1 cellular context compared by ENCODE assay signal in the genomic region with DNA sequence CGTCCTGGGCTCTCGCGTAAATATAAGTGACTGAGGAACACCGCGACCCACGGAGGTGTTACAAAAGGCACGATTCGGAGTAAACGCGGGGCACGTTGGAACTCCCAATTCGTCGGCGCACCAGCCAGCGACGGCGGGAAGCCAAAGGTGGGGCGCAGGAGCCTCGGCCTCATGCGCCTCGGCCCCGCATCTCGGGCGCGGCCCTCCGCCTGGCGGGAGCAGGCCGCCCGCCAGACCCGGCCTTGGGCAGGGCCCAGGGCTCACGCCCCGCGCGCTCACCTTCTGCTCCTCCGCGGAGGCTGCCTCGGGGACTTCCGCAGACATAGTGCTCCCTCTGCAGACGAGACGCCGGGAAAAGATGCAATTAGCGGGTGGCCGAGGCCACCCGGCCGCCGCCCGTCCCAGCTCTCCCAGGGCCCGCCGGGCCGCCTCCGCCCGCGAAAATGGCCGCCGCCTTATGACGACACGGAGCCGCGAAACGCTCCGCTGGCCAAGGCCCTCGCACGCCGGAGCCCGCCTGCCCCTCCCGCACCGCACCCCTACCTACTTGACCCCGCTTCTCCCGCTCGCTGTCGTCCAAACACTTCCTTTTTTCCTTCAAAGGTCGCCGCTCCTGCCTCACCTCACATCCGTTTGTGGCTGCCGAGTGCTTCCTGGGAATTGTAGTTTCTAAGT.
A peak's percentile ranks its signal among the peaks of the same experiment; 100 is the strongest.
TF ChIP-seq lines count a peak whose summit lies in the region.

A gene with protein sequence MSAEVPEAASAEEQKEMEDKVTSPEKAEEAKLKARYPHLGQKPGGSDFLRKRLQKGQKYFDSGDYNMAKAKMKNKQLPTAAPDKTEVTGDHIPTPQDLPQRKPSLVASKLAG (minus strand): TSS at position 462 of the 675 bp plus-strand sequence. CDS start 138 bp downstream, at position 324.

TF ChIP-seq in HepG2, 621 proteins besides CTCF, POLR2A, EP300 and RAD21 (continued from another document):
- TF ChIP-seq ZNF142 (CRISPR knock-in tag; IDR thresholded peaks at IDR 0.05) (peak; percentile 92), CBX1 (IDR thresholded peaks at IDR 0.05; ENCODE audit: low read depth) (no peak), NFAT5 (CRISPR knock-in tag; IDR thresholded peaks at IDR 0.05) (peak; percentile 90; the same call in 1 of the 2 replicates), ZNF460 (CRISPR knock-in tag; IDR thresholded peaks at IDR 0.05; ENCODE audit: borderline replicate concordance) (no peak; the same call in 1 of the 2 replicates), ZBTB3 (CRISPR knock-in tag; IDR thresholded peaks at IDR 0.05; ENCODE audit: borderline replicate concordance, low read depth) (no peak), GABPA (IDR thresholded peaks at IDR 0.05; ENCODE audit: low read depth, low read length) (peak; percentile 89), GABPA (CRISPR knock-in tag; IDR thresholded peaks at IDR 0.05; ENCODE audit: low read depth) (peak; percentile 97), AKAP8 (CRISPR knock-in tag; IDR thresholded peaks at IDR 0.05) (no peak), ZNF841 (CRISPR knock-in tag; IDR thresholded peaks at IDR 0.05; ENCODE audit: borderline replicate concordance) (no peak), REL (CRISPR knock-in tag; conservative IDR thresholded peaks at IDR 0.05) (peak; percentile 72; the same call in 1 of the 2 replicates), ZNF207 (IDR thresholded peaks at IDR 0.05; ENCODE audit: borderline replicate concordance) (no peak), HNF4G (IDR thresholded peaks at IDR 0.05; ENCODE audit: borderline replicate concordance, low read depth, low read length) (no peak), HNF4G (CRISPR knock-in tag; IDR thresholded peaks at IDR 0.05; ENCODE audit: borderline replicate concordance, low read depth) (0 out of 2 replicates have a peak, but pooled peaks have one; percentile 3), MATR3 (CRISPR knock-in tag; IDR thresholded peaks at IDR 0.05) (no peak)
- TF ChIP-seq, protein P1, sequence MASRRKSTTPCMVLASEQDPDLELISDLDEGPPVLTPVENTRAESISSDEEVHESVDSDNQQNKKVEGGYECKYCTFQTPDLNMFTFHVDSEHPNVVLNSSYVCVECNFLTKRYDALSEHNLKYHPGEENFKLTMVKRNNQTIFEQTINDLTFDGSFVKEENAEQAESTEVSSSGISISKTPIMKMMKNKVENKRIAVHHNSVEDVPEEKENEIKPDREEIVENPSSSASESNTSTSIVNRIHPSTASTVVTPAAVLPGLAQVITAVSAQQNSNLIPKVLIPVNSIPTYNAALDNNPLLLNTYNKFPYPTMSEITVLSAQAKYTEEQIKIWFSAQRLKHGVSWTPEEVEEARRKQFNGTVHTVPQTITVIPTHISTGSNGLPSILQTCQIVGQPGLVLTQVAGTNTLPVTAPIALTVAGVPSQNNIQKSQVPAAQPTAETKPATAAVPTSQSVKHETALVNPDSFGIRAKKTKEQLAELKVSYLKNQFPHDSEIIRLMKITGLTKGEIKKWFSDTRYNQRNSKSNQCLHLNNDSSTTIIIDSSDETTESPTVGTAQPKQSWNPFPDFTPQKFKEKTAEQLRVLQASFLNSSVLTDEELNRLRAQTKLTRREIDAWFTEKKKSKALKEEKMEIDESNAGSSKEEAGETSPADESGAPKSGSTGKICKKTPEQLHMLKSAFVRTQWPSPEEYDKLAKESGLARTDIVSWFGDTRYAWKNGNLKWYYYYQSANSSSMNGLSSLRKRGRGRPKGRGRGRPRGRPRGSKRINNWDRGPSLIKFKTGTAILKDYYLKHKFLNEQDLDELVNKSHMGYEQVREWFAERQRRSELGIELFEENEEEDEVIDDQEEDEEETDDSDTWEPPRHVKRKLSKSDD (CRISPR knock-in tag; IDR thresholded peaks at IDR 0.05; ENCODE audit: low read depth) = peak; percentile 93; the same call in 1 of the 2 replicates
